ENCODE assay signal across 16 cellular contexts in the genomic region with DNA sequence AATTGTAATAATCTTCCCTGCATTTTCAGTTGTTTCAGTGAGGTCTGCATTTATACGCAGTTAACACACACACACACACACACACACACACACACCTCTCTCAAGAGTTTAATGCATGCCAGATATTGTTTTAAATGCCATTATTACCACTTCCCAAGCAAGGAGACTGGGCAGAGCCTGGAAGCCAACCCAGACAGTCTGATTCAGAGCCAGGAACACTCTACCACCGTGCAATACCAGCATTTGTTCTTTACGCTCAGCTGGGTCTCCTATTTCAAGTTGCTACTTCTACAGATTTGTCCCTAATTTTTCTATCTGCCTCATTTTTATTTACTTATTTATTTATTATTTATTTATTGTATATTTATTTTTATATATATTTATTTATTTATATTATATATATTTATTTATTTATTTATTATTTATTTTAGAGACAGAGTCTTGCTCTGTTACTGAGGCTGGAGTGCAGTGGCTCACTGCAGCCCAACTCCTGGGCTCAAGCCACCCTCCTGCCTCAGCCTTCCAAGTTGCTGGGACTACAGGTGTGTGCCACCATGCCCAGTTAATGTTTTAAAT.
DNase-seq lines count a peak whose midpoint lies in the region; ATAC-seq and TF ChIP-seq lines count a peak whose summit lies in the region.
"Had no signal": no experiment of that assay in that cellular context is flagged by ENCODE, and none has a peak within 500 bp of the region (broad histone marks: within the 10 kb centered on the region; RNA-seq: fewer than 3 reads in every experiment).

No MANE protein-coding gene starts in this region.

- no peaks in the 10 kb centered on the region for H3K36me3 ChIP-seq in osteoblast (ENCODE audit: insufficient read depth, low read length)
- H3K36me3 ChIP-seq: BE2C had no signal

- H3K27me3 Mint-ChIP-seq in stimulated activated naive CD8-positive, alpha-beta T cell treated with anti-CD3 and anti-CD28 coated beads, Interleukin-15, amount 100 ng/mL, for 72 hours: no peaks in the 10 kb centered on the region

- H3K9me3 ChIP-seq in osteoblast (ENCODE audit: low read depth, low read length): no peaks in the 10 kb centered on the region
- H3K9me3 ChIP-seq: A549, BE2C had no signal

- H3K27me3 ChIP-seq in osteoblast (ENCODE audit: insufficient read depth, low read length): no peaks in the 10 kb centered on the region
- H3K27me3 ChIP-seq: BE2C had no signal

- no peak for TF ChIP-seq CTCF in osteoblast (IDR thresholded peaks at IDR 0.05; ENCODE audit: extremely low read depth, low read depth, low read length)

- DNase-seq in NCI-H510A treated with DMSO at 0.1 percent for 48 hours (lab: John Stamatoyannopoulos, UW) (peak; percentile 29), NCI-H510A (lab: John Stamatoyannopoulos, UW) (no peak), G401 (ENCODE audit: low spot score) (peak; percentile 52), NCI-H1092 treated with DMSO at 0.1 percent for 48 hours (lab: John Stamatoyannopoulos, UW) (peak; percentile 60), cerebellar cortex (ENCODE audit: low spot score) (peak; percentile 29), osteoblast (ENCODE audit: insufficient read length, low spot score, missing footprints) (no peak)
- no peak for DNase-seq in stimulated activated naive CD8-positive, alpha-beta T cell treated with anti-CD3 and anti-CD28 coated beads, Interleukin-15, amount 100 ng/mL, for 72 hours
- DNase-seq: BE2C; CD4-positive, alpha-beta memory T cell; COR-L47; DMS153; H7; IMR-90 had no signal

- no peak for ATAC-seq in stimulated activated naive CD8-positive, alpha-beta T cell treated with anti-CD3 and anti-CD28 coated beads, Interleukin-15, amount 100 ng/mL, for 72 hours
- ATAC-seq: A549, GM23338 had no signal

- H3K27ac Mint-ChIP-seq in stimulated activated naive CD8-positive, alpha-beta T cell treated with anti-CD3 and anti-CD28 coated beads, Interleukin-15, amount 100 ng/mL, for 72 hours: no peak overlapping the region
- H3K27ac Mint-ChIP-seq: GM23338 had no signal

- H3K9me3 Mint-ChIP-seq in stimulated activated naive CD8-positive, alpha-beta T cell treated with anti-CD3 and anti-CD28 coated beads, Interleukin-15, amount 100 ng/mL, for 72 hours: no peaks in the 10 kb centered on the region
- H3K9me3 Mint-ChIP-seq: CD4-positive, alpha-beta memory T cell; GM23338 had no signal

- no peak overlapping the region for H3K4me3 Mint-ChIP-seq in stimulated activated naive CD8-positive, alpha-beta T cell treated with anti-CD3 and anti-CD28 coated beads, Interleukin-15, amount 100 ng/mL, for 72 hours
- H3K4me3 Mint-ChIP-seq: CD4-positive, alpha-beta memory T cell; GM23338 had no signal

- in situ Hi-C loops in G401 (cut with HindIII; ENCODE audit: low sequenced_read_pairs): no loop called here

- no peak overlapping the region for H2AFZ ChIP-seq in osteoblast (ENCODE audit: low read length)
- H2AFZ ChIP-seq: GM23338 had no signal

- no peaks in the 10 kb centered on the region for H3K4me1 ChIP-seq in osteoblast (ENCODE audit: insufficient read depth, low read length)
- H3K4me1 ChIP-seq: A549, BE2C had no signal

- no peak overlapping the region for H3K4me2 ChIP-seq in osteoblast (ENCODE audit: insufficient read depth, low read length)
- H3K4me2 ChIP-seq: A549, GM23338 had no signal

- no peak overlapping the region for H3K27ac ChIP-seq in osteoblast (ENCODE audit: low read depth, low read length)
- H3K27ac ChIP-seq: A549, C4-2B had no signal

- no peaks in the 10 kb centered on the region for H3K79me2 ChIP-seq in osteoblast (ENCODE audit: insufficient read depth, low read length)

- H4K20me1 ChIP-seq in osteoblast (ENCODE audit: insufficient read depth, low read length): no peaks in the 10 kb centered on the region

- no peak overlapping the region for H3K4me3 ChIP-seq in osteoblast (ENCODE audit: insufficient read depth, low read length)
- H3K4me3 ChIP-seq: A549, GM23338 had no signal

- no peaks in the 10 kb centered on the region for H3K4me1 Mint-ChIP-seq in stimulated activated naive CD8-positive, alpha-beta T cell treated with anti-CD3 and anti-CD28 coated beads, Interleukin-15, amount 100 ng/mL, for 72 hours
- H3K4me1 Mint-ChIP-seq: CD4-positive, alpha-beta memory T cell; GM23338 had no signal

Comparison
In these comparisons a context has a peak if more than half of its experiments do, and no peak if none do; other contexts are left out.
1. DNase-seq: peak in NCI-H510A treated with DMSO at 0.1 percent for 48 hours (single experiment), G401 (single experiment), NCI-H1092 treated with DMSO at 0.1 percent for 48 hours (single experiment) and cerebellar cortex (single experiment); none in NCI-H510A (single experiment), stimulated activated naive CD8-positive, alpha-beta T cell treated with anti-CD3 and anti-CD28 coated beads, Interleukin-15, amount 100 ng/mL, for 72 hours (0 of 2) and osteoblast (single experiment).